ENCODE assay signal across 9 cellular contexts in genomic region chr12:92574046-92574783, GRCh38.
DNase-seq lines count a peak whose midpoint lies in the region; ATAC-seq and TF ChIP-seq lines count a peak whose summit lies in the region.
"Had no signal": no experiment of that assay in that cellular context is flagged by ENCODE, and none has a peak within 500 bp of the region (broad histone marks: within the 10 kb centered on the region; RNA-seq: fewer than 3 reads in every experiment).

No MANE protein-coding gene starts in this region.

- no peaks in the 10 kb centered on the region for H3K36me3 ChIP-seq in Karpas-422 (ENCODE audit: insufficient read depth, low read length)

- H3K4me1 Mint-ChIP-seq in WTC11 (peaks cover 11% of the 10 kb centered on the region), naive B cell (peaks cover 0 to 9% (median 6%) of the 10 kb centered on the region in 3 donors)

- H2AFZ ChIP-seq in Karpas-422 (ENCODE audit: low read length) = no peak overlapping the region

- TF ChIP-seq CTCF in WTC11 (IDR thresholded peaks at IDR 0.05) = 0 out of 2 replicates have a peak, but pooled peaks have one; percentile 17

- no peaks in the 10 kb centered on the region for H3K9me2 ChIP-seq in Karpas-422 (replicated peaks; ENCODE audit: insufficient read depth, low read length)

- H3K9me3 ChIP-seq in Karpas-422 (ENCODE audit: low read length) = no peaks in the 10 kb centered on the region

- H3K36me3 Mint-ChIP-seq in WTC11 (peaks cover 2% of the 10 kb centered on the region; the same call in 1 of the 2 replicates), naive B cell (no peaks in the 10 kb centered on the region)

- peaks cover 6% of the 10 kb centered on the region for H3K9me3 Mint-ChIP-seq in WTC11
- H3K9me3 Mint-ChIP-seq in naive B cell = peaks cover 0 to 2% (median 0%) of the 10 kb centered on the region in 7 donors

- ATAC-seq in WTC11 (peak; percentile 96), naive B cell (ENCODE audit: low read depth in 2 of 2) (no peak), HG03460 (IDR thresholded peaks at IDR 0.05; ENCODE audit: unreplicated experiment) (no peak), HG03045 (IDR thresholded peaks at IDR 0.05; ENCODE audit: unreplicated experiment) (no peak), GM18511 (IDR thresholded peaks at IDR 0.05; ENCODE audit: unreplicated experiment) (no peak)

- no peaks in the 10 kb centered on the region; the same call in 1 of the 2 replicates for H3K27me3 Mint-ChIP-seq in WTC11 (ENCODE audit: low read depth)
- no peaks in the 10 kb centered on the region for H3K27me3 Mint-ChIP-seq in naive B cell

- H3K9ac ChIP-seq in Karpas-422 (ENCODE audit: low read length) = no peak overlapping the region

- CTCF ChIA-PET in WTC11 (lab: Charles Lee) = interaction anchor here (0.6 to 2.2 kb wide), 5 partner anchors 56 to 1193 kb away, joined by 3 to 15 read pairs (median 3); no protein-coding TSS in a partner anchor

- peak; percentile 75 for DNase-seq in DMS53 (lab: John Stamatoyannopoulos, UW)
- peak; percentile 55 for DNase-seq in Karpas-422
- peak; percentile 17 for DNase-seq in WTC11 (ENCODE audit: low spot score)
- no peak for DNase-seq in naive B cell
- no peak for DNase-seq in activated effector memory CD4-positive, alpha-beta T cell treated with anti-CD3 and anti-CD28 coated beads, Interleukin-2, amount 50 U/mL, for 16 hours
- DNase-seq: amygdala had no signal

- POLR2A ChIA-PET in WTC11 (lab: Charles Lee) = interaction anchor here (0.5 kb wide), 1 partner anchor 801 kb away, joined by 3 read pairs; no protein-coding TSS in a partner anchor

- no peaks in the 10 kb centered on the region for H3K27me3 ChIP-seq in Karpas-422 (ENCODE audit: low read length)

- no peak overlapping the region for H3K27ac ChIP-seq in Karpas-422 (ENCODE audit: low read length)

- no peaks in the 10 kb centered on the region for H4K20me1 ChIP-seq in Karpas-422 (ENCODE audit: insufficient read depth, low read depth, low read length)

- H3K79me2 ChIP-seq in Karpas-422 (ENCODE audit: low read length) = no peaks in the 10 kb centered on the region

- no peak overlapping the region for H3K4me2 ChIP-seq in Karpas-422 (ENCODE audit: low read depth, low read length, poor library complexity, severe bottlenecking)

- H3K27ac Mint-ChIP-seq in WTC11 = no peak overlapping the region
- peak overlapping the region; percentile 0 to 88 (median 48) for H3K27ac Mint-ChIP-seq in naive B cell

- no peak overlapping the region for H3K4me3 Mint-ChIP-seq in WTC11
- no peak overlapping the region for H3K4me3 Mint-ChIP-seq in naive B cell

- no peak overlapping the region for H3K4me3 ChIP-seq in Karpas-422 (ENCODE audit: low read length)

- no peaks in the 10 kb centered on the region for H3K4me1 ChIP-seq in Karpas-422 (ENCODE audit: low read length)

TF ChIP-seq in WTC11, 78 proteins besides CTCF, POLR2A, EP300 and RAD21:
- TF ChIP-seq ETV6 (CRISPR knock-in tag; IDR thresholded peaks at IDR 0.05) = 0 out of 2 replicates have a peak, but pooled peaks have one; percentile 15
- TF ChIP-seq ZNF512 (CRISPR knock-in tag; IDR thresholded peaks at IDR 0.05; ENCODE audit: borderline replicate concordance) = no peak

Comparison
In these comparisons a context has a peak if more than half of its experiments do, and no peak if none do; other contexts are left out.
1. DNase-seq: peak in DMS53 (single experiment), Karpas-422 (single experiment) and WTC11 (single experiment); none in naive B cell (single experiment) and activated effector memory CD4-positive, alpha-beta T cell treated with anti-CD3 and anti-CD28 coated beads, Interleukin-2, amount 50 U/mL, for 16 hours (single experiment).